In the genomic region with DNA sequence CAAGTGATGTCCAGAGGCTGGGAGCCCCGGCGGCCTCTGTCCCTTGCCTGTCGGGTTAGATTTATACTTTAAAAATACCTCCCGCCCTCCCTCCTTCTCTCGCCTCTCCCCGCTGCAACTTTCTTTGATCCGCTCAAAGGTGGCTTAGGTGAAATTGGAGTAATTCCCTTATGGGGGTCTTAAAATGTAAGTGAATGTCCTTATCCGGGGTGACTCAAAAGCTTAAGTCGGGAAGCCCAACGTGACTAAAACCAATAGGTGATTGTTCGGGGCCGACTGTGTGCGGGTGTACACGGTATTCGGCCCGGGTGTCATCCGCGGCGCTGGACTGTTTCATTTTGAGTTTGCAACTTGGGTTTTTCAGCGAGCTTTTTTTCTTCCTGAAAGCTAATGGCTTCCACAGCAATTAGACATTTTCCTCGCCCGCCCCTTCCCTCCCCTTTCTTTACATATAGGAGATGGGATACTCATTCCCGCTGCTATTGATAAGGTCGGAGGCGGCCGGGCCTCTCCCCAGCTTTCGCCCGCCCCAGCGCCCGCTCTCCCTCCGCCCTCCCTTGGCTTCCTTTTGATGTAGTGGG, we compare ENCODE assay signal across 7 cellular contexts. TPM values are rescaled to one million over a fixed set of nuclear protein-coding genes. Genes with fewer than 3 reads are reported as not detected.
DNase-seq lines count a peak whose midpoint lies in the region; ATAC-seq and TF ChIP-seq lines count a peak whose summit lies in the region.

No MANE protein-coding gene starts in this region.

- peaks cover 79% of the 10 kb centered on the region for H3K27me3 ChIP-seq in fibroblast of lung (ENCODE audit: control insufficient read depth, insufficient read depth, low read length)
- no peaks in the 10 kb centered on the region for H3K27me3 ChIP-seq in sigmoid colon

- H3K9ac ChIP-seq in fibroblast of lung (ENCODE audit: insufficient read depth, low read length) = no peak overlapping the region

- TF ChIP-seq CTCF in fibroblast of lung (conservative IDR thresholded peaks at IDR 0.05 in 1 of 2, IDR thresholded peaks at IDR 0.05 in 1 of 2; ENCODE audit: low read depth in 1 of 2, low read length in 2 of 2) (no peak), sigmoid colon (IDR thresholded peaks at IDR 0.05) (no peak)

- no peak overlapping the region for H2AFZ ChIP-seq in fibroblast of lung (ENCODE audit: low read length)

- ATAC-seq in HG02763 (IDR thresholded peaks at IDR 0.05; ENCODE audit: unreplicated experiment) = peak; percentile 7
- ATAC-seq in activated CD4-positive, CD25-positive, alpha-beta regulatory T cell treated with anti-CD3 and anti-CD28 coated beads, Interleukin-2, amount 50 U/mL, for 24 hours = peak; percentile 4 to 7

- H3K27ac ChIP-seq in fibroblast of lung (ENCODE audit: insufficient read depth, low read length) (no peak overlapping the region), sigmoid colon (peak overlapping the region; percentile 93 to 99 (median 95))

- H3K9me3 ChIP-seq in fibroblast of lung (ENCODE audit: control insufficient read depth, insufficient read depth, low read depth, low read length) (no peaks in the 10 kb centered on the region), sigmoid colon (no peaks in the 10 kb centered on the region)

- no peaks in the 10 kb centered on the region for H4K20me1 ChIP-seq in fibroblast of lung (ENCODE audit: control insufficient read depth, extremely low read depth, insufficient read depth, low read length)

- H3K4me3 ChIP-seq in fibroblast of lung (replicated peaks in 1 of 4; ENCODE audit: control extremely low read depth in 1 of 4, insufficient read depth in 1 of 4, low read depth in 3 of 4, low read length in 4 of 4) (peak overlapping the region in 2 of 4 experiments; percentile 41 to 63), sigmoid colon (peak overlapping the region; percentile 44 to 91 (median 74))

- intact Hi-C loops in sigmoid colon (cut with DNase I) = loop anchor here (2.0 to 10.0 kb wide), 2 partner anchors 399 to 1197 kb away; partner anchors contain the start of genes PARP11 and TSPAN9

- peaks cover 2% of the 10 kb centered on the region for H3K4me1 ChIP-seq in fibroblast of lung (ENCODE audit: control insufficient read depth, extremely low read depth, insufficient read depth, low read length)
- peaks cover 0 to 43% (median 34%) of the 10 kb centered on the region in 4 donors for H3K4me1 ChIP-seq in sigmoid colon

- DNase-seq in fibroblast of lung (ENCODE audit: low read depth in 2 of 2) = no peak
- DNase-seq in sigmoid colon = no peak
- DNase-seq in NCI-H1436 treated with DMSO at 0.1 percent for 48 hours (lab: John Stamatoyannopoulos, UW) = no peak
- no peak for DNase-seq in effector CD8-positive, alpha-beta T cell (lab: John Stamatoyannopoulos, UW)

- no peaks in the 10 kb centered on the region for H3K36me3 ChIP-seq in fibroblast of lung (ENCODE audit: control insufficient read depth, insufficient read depth, low read length)
- peaks cover 0 to 5% (median 0%) of the 10 kb centered on the region in 4 donors for H3K36me3 ChIP-seq in sigmoid colon

- TF ChIP-seq EP300 in sigmoid colon (IDR thresholded peaks at IDR 0.05) = no peak

- no peaks in the 10 kb centered on the region for H3K79me2 ChIP-seq in fibroblast of lung (ENCODE audit: control insufficient read depth, insufficient read depth, low read length)

- TF ChIP-seq POLR2A in GM18526 (IDR thresholded peaks at IDR 0.05; ENCODE audit: extremely low read depth, insufficient read length) (peak; percentile 56), sigmoid colon (IDR thresholded peaks at IDR 0.05) (peak; percentile 68 to 73)

- WGBS in sigmoid colon, 2 donors = 0% methylated on average over 31 of the region's 31 CpGs

- H3K4me2 ChIP-seq in fibroblast of lung (ENCODE audit: extremely low read depth, insufficient read depth, low read length) = peak overlapping the region; percentile 32

RNA-seq across cellular contexts. Expression of gene CCND2, which starts 2.0 kb away (rescaled TPM):
- 35.2 and 37.3 TPM in 2 replicates for total RNA-seq in fibroblast of lung
- polyA plus RNA-seq in fibroblast of lung = 7.0 and 9.7 TPM in 2 replicates
- polyA plus RNA-seq in fibroblast of lung (2012) = 2.6 and 3.4 TPM in 2 replicates
- polyA minus RNA-seq in fibroblast of lung (ENCODE audit: low replicate concordance) = 38.1 and 55.2 TPM in 2 replicates
- 100 to 1,000 TPM in 3 of 4 donors, 10 to 100 TPM in 1; 98.7 to 178 (median 149) TPM for total RNA-seq in sigmoid colon
- polyA plus RNA-seq in sigmoid colon = 10 to 100 TPM in 1 of 3 donors, 1 to 10 TPM in 2; 7.8 to 35.0 (median 8.6) TPM

RNA-seq across cellular contexts. Expression of gene TIGAR, which starts 49.5 kb away (rescaled TPM):
- total RNA-seq in fibroblast of lung (12.3 and 19.5 TPM in 2 replicates), sigmoid colon (1 to 10 TPM; 4.4 to 6.0 (median 5.2) TPM)
- polyA plus RNA-seq in fibroblast of lung (15.3 and 20.7 TPM in 2 replicates), sigmoid colon (10 to 100 TPM in 1 of 3 donors, 1 to 10 TPM in 2; 7.1 to 14.6 (median 7.8) TPM)
- polyA plus RNA-seq in fibroblast of lung (2012) = 17.5 and 22.8 TPM in 2 replicates
- polyA minus RNA-seq in fibroblast of lung (ENCODE audit: low replicate concordance) = 0.37 TPM in 1 of 2 replicates, not detected in the other
